8 cellular contexts compared by ENCODE assay signal in the genomic region with DNA sequence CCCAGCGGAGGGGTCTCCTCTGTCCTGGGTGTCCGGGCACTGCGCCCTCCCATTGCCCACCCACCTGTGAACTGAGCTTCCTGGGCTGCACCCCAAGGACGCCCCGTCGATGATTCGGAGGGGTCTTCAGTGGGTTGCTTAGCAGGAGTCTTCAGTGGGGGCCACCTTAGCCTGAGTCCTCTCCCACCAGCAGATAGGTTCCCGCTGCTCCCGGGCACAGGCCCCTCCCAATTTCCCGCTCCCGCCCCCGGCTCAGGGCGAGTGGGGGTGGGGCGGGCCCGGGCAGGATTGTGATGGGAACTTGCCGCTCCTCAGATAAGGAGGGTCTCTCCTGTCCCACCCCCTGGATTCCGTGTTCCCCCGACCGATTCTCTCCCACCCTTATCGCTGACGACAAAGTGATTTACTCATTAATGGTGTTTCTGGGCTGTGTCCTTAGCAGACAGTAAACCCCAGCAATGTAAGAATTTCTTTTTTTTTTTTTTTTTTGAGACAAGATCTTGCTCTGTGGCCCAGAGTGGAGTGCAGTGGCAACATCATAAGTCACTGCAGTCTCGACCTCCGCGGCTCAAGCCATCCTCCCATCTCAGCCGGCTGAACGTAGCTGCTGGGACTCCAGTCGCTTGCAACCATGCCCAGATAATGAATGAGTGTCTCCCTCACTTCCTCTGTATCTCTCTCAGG. TPM values are rescaled to one million over a fixed set of nuclear protein-coding genes. Genes with fewer than 3 reads are reported as not detected.
DNase-seq lines count a peak whose midpoint lies in the region; ATAC-seq, FAIRE-seq and TF ChIP-seq lines count a peak whose summit lies in the region.

No MANE protein-coding gene starts in this region.

- H3K27ac ChIP-seq in lower lobe of right lung, result no peak overlapping the region

- peaks cover 30% of the 10 kb centered on the region for H3K4me1 ChIP-seq in lower lobe of right lung

- H3K4me3 ChIP-seq in choroid plexus epithelial cell (ENCODE audit: low read depth, low read length) (peak overlapping the region; percentile 33), lower lobe of right lung (peak overlapping the region; percentile 43)

- DNase-seq in activated T-cell treated with anti-CD3 and anti-CD28 coated beads, Interleukin-2, amount 50 U/mL, for 1 hour, result peak; percentile 35
- DNase-seq in activated T-cell treated with anti-CD3 and anti-CD28 coated beads, Interleukin-2, amount 50 U/mL, for 48 hours, result no peak
- DNase-seq in OCI-M1 (lab: John Stamatoyannopoulos, UW) (peak; percentile 90), choroid plexus epithelial cell (ENCODE audit: low read depth) (peak; percentile 15), lower lobe of right lung (no peak), urothelium cell line (ENCODE audit: low spot score) (peak; percentile 82)

- TF ChIP-seq CTCF in choroid plexus epithelial cell (conservative IDR thresholded peaks at IDR 0.05; ENCODE audit: low read depth, low read length), result no peak
- no peak for TF ChIP-seq CTCF in lower lobe of right lung (IDR thresholded peaks at IDR 0.05)

- no peaks in the 10 kb centered on the region for H3K9me3 ChIP-seq in lower lobe of right lung

- ATAC-seq in lower lobe of right lung, result peak; percentile 13 to 21
- ATAC-seq in GM19455 (IDR thresholded peaks at IDR 0.05; ENCODE audit: unreplicated experiment), result no peak
- no peak for ATAC-seq in HG03159 (IDR thresholded peaks at IDR 0.05; ENCODE audit: unreplicated experiment)

- FAIRE-seq in urothelium cell line (lab: Jason Lieb, UNC), result no peak

- H3K27me3 ChIP-seq in lower lobe of right lung (ENCODE audit: low read depth), result peaks cover 80% of the 10 kb centered on the region

- intact Hi-C loops in lower lobe of right lung (cut with DNase I), result no loop called here

- no peaks in the 10 kb centered on the region for H3K36me3 ChIP-seq in lower lobe of right lung

RNA-seq across cellular contexts. Expression of a gene that starts 0.7 kb away (rescaled TPM):
- total RNA-seq in lower lobe of right lung, result 2.4 TPM

RNA-seq across cellular contexts. Expression of a gene that starts 14.7 kb away (rescaled TPM):
- 67.5 TPM for total RNA-seq in lower lobe of right lung

RNA-seq across cellular contexts. Expression of a gene that starts 25.8 kb away (rescaled TPM):
- total RNA-seq in lower lobe of right lung, result 22.9 TPM

RNA-seq across cellular contexts. Expression of a gene that starts 47.9 kb away (rescaled TPM):
- total RNA-seq in lower lobe of right lung, result 25.2 TPM

RNA-seq across cellular contexts. Expression of a gene that starts 50.9 kb away (rescaled TPM):
- 13.1 TPM for total RNA-seq in lower lobe of right lung

Comparison
In these comparisons a context has a peak if more than half of its experiments do, and no peak if none do; other contexts are left out.
1. DNase-seq: peak in activated T-cell treated with anti-CD3 and anti-CD28 coated beads, Interleukin-2, amount 50 U/mL, for 1 hour (single experiment), OCI-M1 (single experiment), choroid plexus epithelial cell (single experiment) and urothelium cell line (single experiment); none in activated T-cell treated with anti-CD3 and anti-CD28 coated beads, Interleukin-2, amount 50 U/mL, for 48 hours (0 of 2) and lower lobe of right lung (single experiment).
2. ATAC-seq: peak in lower lobe of right lung (2 of 2); none in GM19455 (single experiment) and HG03159 (single experiment).